Comparison of ENCODE assay signal across 22 cellular contexts in the genomic region with DNA sequence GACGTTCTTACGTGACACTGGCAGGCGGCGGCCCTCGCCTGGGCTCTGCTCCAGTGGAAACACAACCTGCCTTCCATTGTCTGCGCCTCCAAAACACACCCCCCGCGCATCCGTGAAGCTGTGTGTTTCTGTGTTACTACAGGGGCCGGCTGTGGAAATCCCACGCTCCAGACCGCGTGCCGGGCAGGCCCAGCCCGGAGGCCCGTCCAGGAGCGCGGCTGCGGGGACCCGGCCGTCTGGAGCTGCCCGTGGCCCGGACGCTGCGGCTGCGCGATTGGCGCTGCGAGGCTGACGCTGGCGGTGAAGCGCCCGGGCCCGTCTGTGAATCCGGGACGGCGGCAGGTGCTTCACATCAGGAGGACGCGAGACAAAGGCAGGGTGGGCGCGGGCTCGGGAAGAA.
DNase-seq lines count a peak whose midpoint lies in the region; ATAC-seq, FAIRE-seq and TF ChIP-seq lines count a peak whose summit lies in the region.
"Had no signal": no experiment of that assay in that cellular context is flagged by ENCODE, and none has a peak within 500 bp of the region (broad histone marks: within the 10 kb centered on the region; RNA-seq: fewer than 3 reads in every experiment).

No MANE protein-coding gene starts in this region.

- no peaks in the 10 kb centered on the region for H4K20me1 ChIP-seq in K562 (replicated peaks; ENCODE audit: control insufficient read depth, insufficient read depth, low read length)
- H4K20me1 ChIP-seq: BLaER1 had no signal

- H3K4me2 ChIP-seq in K562 (ENCODE audit: insufficient read depth, low read length): no peak overlapping the region
- no peak overlapping the region for H3K4me2 ChIP-seq in neuronal stem cell (ENCODE audit: insufficient read depth, low read length, poor library complexity, severe bottlenecking)
- H3K4me2 ChIP-seq: BLaER1 had no signal

- no peaks in the 10 kb centered on the region for H3K79me1 ChIP-seq in neuronal stem cell (ENCODE audit: low read depth, low read length)

- no peak overlapping the region for H3K23ac ChIP-seq in neuronal stem cell (ENCODE audit: low read depth, low read length, poor library complexity)

- H3K27me3 ChIP-seq in K562 (ENCODE audit: control insufficient read depth in 2 of 2, insufficient read depth in 2 of 2, low read length in 2 of 2) (peaks cover 0 to 29% of the 10 kb centered on the region in 2 experiments; a peak in 3 of 5 replicates), neuronal stem cell (ENCODE audit: control insufficient read depth in 3 of 3, insufficient read depth in 3 of 3, low read depth in 1 of 3, low read length in 3 of 3) (no peaks in the 10 kb centered on the region)
- H3K27me3 ChIP-seq: BLaER1 had no signal

- TF ChIP-seq CTCF in K562 (IDR thresholded peaks at IDR 0.05 in 2 of 3, conservative IDR thresholded peaks at IDR 0.05 in 1 of 3; ENCODE audit: insufficient read depth in 2 of 3, low read depth in 1 of 3, low read length in 3 of 3): no peak

- H3K79me2 ChIP-seq in K562 (ENCODE audit: control insufficient read depth, insufficient read depth, low read length): no peaks in the 10 kb centered on the region

- no peak for TF ChIP-seq RAD21 in K562 (CRISPR knock-in tag; conservative IDR thresholded peaks at IDR 0.05 in 1 of 2, IDR thresholded peaks at IDR 0.05 in 1 of 2)

- 0% methylated on average over 15 of the region's 42 CpGs for WGBS in K562 (ENCODE audit: insufficient coverage, low coverage, missing lambda C conversion rate)
- WGBS in neuronal stem cell (ENCODE audit: extremely low coverage in 2 of 2, insufficient read length in 2 of 2, insufficient replicate concordance in 1 of 2), 2 donors: no CpG with 5 or more reads among the region's 42 CpGs

- no peak overlapping the region for H4K8ac ChIP-seq in neuronal stem cell (ENCODE audit: low read depth, low read length)

- H3K14ac ChIP-seq in neuronal stem cell (ENCODE audit: low read length): no peak overlapping the region

- TF ChIP-seq EP300 in K562 (IDR thresholded peaks at IDR 0.05; ENCODE audit: low read length): no peak

- no peak overlapping the region for H2BK15ac ChIP-seq in neuronal stem cell (ENCODE audit: low read length)

- H3K4ac ChIP-seq in neuronal stem cell (ENCODE audit: low read length): no peak overlapping the region

- no peaks in the 10 kb centered on the region for H3K4me1 ChIP-seq in K562 (replicated peaks in 1 of 2; ENCODE audit: control insufficient read depth in 2 of 2, insufficient read depth in 2 of 2, low read length in 2 of 2)
- no peaks in the 10 kb centered on the region for H3K4me1 ChIP-seq in neuronal stem cell (ENCODE audit: control insufficient read depth in 2 of 2, insufficient read depth in 1 of 2, low read depth in 1 of 2, low read length in 2 of 2)
- H3K4me1 ChIP-seq: HAP-1 had no signal

- no peak overlapping the region for H2BK12ac ChIP-seq in neuronal stem cell (ENCODE audit: low read length)

- H3K9me3 ChIP-seq in K562 (replicated peaks; ENCODE audit: control insufficient read depth, insufficient read depth, low read depth, low read length) (no peaks in the 10 kb centered on the region), neuronal stem cell (replicated peaks in 1 of 2; ENCODE audit: control insufficient read depth in 2 of 2, insufficient read depth in 1 of 2, low read depth in 1 of 2, low read length in 2 of 2) (no peaks in the 10 kb centered on the region)
- H3K9me3 ChIP-seq: BLaER1, HAP-1 had no signal

- H2AK5ac ChIP-seq in neuronal stem cell (ENCODE audit: low read depth, low read length): no peak overlapping the region

- no TSS peak for BruUV-seq in K562 (replicated peaks; lab: Mats Ljungman, UMichigan)

- H3K27ac ChIP-seq in K562 (ENCODE audit: extremely low read depth, low read depth, low read length): no peak overlapping the region
- H3K27ac ChIP-seq in neuronal stem cell (replicated peaks; ENCODE audit: low read length): no peak overlapping the region
- H3K27ac ChIP-seq: 22Rv1, BLaER1, C4-2B, GM23248 had no signal

- no peak overlapping the region for H3K4me3 ChIP-seq in K562
- no peak overlapping the region for H3K4me3 ChIP-seq in neuronal stem cell (ENCODE audit: low read length in 2 of 2)
- H3K4me3 ChIP-seq: BLaER1, GM23248, HAP-1 had no signal

- FAIRE-seq in K562 (lab: Jason Lieb, UNC) (no peak), urothelium cell line (lab: Jason Lieb, UNC) (no peak)
- FAIRE-seq: A204.1, G401.6, GM12892, GM19239 had no signal

- POLR2A ChIA-PET in K562 (lab: Yijun Ruan, JAX): interaction anchor here (0.7 kb wide), 1 partner anchor 338 kb away, joined by 3 read pairs; no protein-coding TSS in a partner anchor

- in situ Hi-C loops in K562 (cut with MboI): no loop called here

- no peak overlapping the region for H2BK120ac ChIP-seq in neuronal stem cell (ENCODE audit: low read depth, low read length)

- H2BK5ac ChIP-seq in neuronal stem cell (ENCODE audit: low read length): no peak overlapping the region

- H3K36me3 ChIP-seq in K562 (ENCODE audit: control insufficient read depth, insufficient read depth, low read length) (no peaks in the 10 kb centered on the region), neuronal stem cell (replicated peaks in 1 of 2; ENCODE audit: control insufficient read depth in 2 of 2, insufficient read depth in 2 of 2, low read length in 2 of 2) (no peaks in the 10 kb centered on the region)
- H3K36me3 ChIP-seq: BLaER1, HAP-1 had no signal

- TF ChIP-seq POLR2A in K562 (conservative IDR thresholded peaks at IDR 0.05): no peak

- no peak overlapping the region for H4K91ac ChIP-seq in neuronal stem cell (ENCODE audit: low read depth, low read length, poor library complexity)

- intact Hi-C loops in K562 (cut with micrococcal nuclease): no loop called here

- H3K18ac ChIP-seq in neuronal stem cell (ENCODE audit: low read length): peak overlapping the region; percentile 79

- H3K9me1 ChIP-seq in K562 (ENCODE audit: control insufficient read depth, insufficient read depth, low read length): no peaks in the 10 kb centered on the region

- H2AFZ ChIP-seq in K562 (ENCODE audit: low read depth, low read length) (no peak overlapping the region), neuronal stem cell (ENCODE audit: low read length) (no peak overlapping the region)
- H2AFZ ChIP-seq: GM23248 had no signal

- DNase-seq in DMS153 (lab: John Stamatoyannopoulos, UW): peak; percentile 5
- DNase-seq in DMS153 treated with DMSO at 0.1 percent for 48 hours (lab: John Stamatoyannopoulos, UW; ENCODE audit: unreplicated experiment): no peak
- DNase-seq in K562 (ENCODE audit: extremely low read depth in 1 of 4, low spot score in 3 of 4): no peak
- no peak for DNase-seq in neuronal stem cell (ENCODE audit: low spot score)
- DNase-seq in urothelium cell line (ENCODE audit: low spot score): peak; percentile 39
- DNase-seq in NCI-H187 (lab: John Stamatoyannopoulos, UW): no peak
- DNase-seq in NCI-H1694 (lab: John Stamatoyannopoulos, UW): no peak
- no peak for DNase-seq in hypothalamus (lab: John Stamatoyannopoulos, UW)
- DNase-seq: Calu3; CD4-positive, CD25-positive, alpha-beta regulatory T cell; CD8-positive, alpha-beta T cell; COR-L47; DMS79; GM23248 had no signal

- CTCF ChIA-PET in K562 (lab: Yijun Ruan, JAX; ENCODE audit: low intra/inter-chr PET ratio): no interaction called here

- H3K9ac ChIP-seq in K562 (ENCODE audit: insufficient read depth in 1 of 2, low read depth in 2 of 2, low read length in 2 of 2) (no peak overlapping the region), neuronal stem cell (ENCODE audit: low read depth, low read length, poor library complexity) (no peak overlapping the region)
- H3K9ac ChIP-seq: BLaER1, GM23248 had no signal

- no peak for ATAC-seq in K562
- ATAC-seq: CD8-positive, alpha-beta T cell had no signal

TF ChIP-seq in K562, 482 proteins besides CTCF, POLR2A, EP300 and RAD21:
- no peak for TF ChIP-seq YY1 (IDR thresholded peaks at IDR 0.05; ENCODE audit: borderline replicate concordance in 1 of 3, control insufficient read depth in 1 of 3, extremely low read depth in 1 of 3, insufficient read depth in 3 of 3, insufficient read length in 1 of 3, insufficient replicate concordance in 2 of 3, low read depth in 1 of 3, low read length in 2 of 3)
- peak; percentile 29 for TF ChIP-seq HNRNPLL (IDR thresholded peaks at IDR 0.05; ENCODE audit: low read depth, low read length, poor library complexity, severe bottlenecking)
TF ChIP-seq in K562: peak in this region for 1.

Comparison
In these comparisons a context has a peak if more than half of its experiments do, and no peak if none do; other contexts are left out.
1. DNase-seq: peak in DMS153 (single experiment) and urothelium cell line (single experiment); none in DMS153 treated with DMSO at 0.1 percent for 48 hours (single experiment), K562 (0 of 4), neuronal stem cell (single experiment), NCI-H187 (0 of 2), NCI-H1694 (single experiment) and hypothalamus (0 of 51).